ENCODE assay signal across 10 cellular contexts in the genomic region with DNA sequence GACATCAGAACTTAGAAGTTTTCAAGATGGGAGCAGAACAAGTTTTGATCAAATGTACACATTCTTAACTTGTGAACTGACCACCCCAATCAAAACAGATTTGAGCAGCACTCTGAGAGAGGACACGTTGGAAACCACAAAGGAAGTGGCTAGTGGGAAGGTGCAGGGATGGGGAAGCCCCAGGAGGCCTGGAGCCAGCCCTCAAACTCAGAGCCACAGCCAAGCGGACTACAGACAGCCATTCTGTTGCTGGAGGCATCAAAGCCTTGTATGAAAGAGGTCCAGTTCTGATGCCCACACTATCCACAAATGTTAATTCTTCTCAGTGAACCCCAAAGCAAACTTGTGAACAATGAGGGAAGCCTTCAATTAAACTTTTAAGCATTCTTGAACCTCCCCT.
DNase-seq lines count a peak whose midpoint lies in the region; ATAC-seq and TF ChIP-seq lines count a peak whose summit lies in the region.
"Had no signal": no experiment of that assay in that cellular context is flagged by ENCODE, and none has a peak within 500 bp of the region (broad histone marks: within the 10 kb centered on the region; RNA-seq: fewer than 3 reads in every experiment).

No MANE protein-coding gene starts in this region.

- DNase-seq in NCI-H510A treated with DMSO at 0.1 percent for 48 hours (lab: John Stamatoyannopoulos, UW), result peak; percentile 23
- no peak for DNase-seq in NCI-H510A (lab: John Stamatoyannopoulos, UW)
- DNase-seq in IMR-90, result peak; percentile 41
- DNase-seq in activated CD8-positive, alpha-beta T cell treated with anti-CD3 and anti-CD28 coated beads, Interleukin-2, amount 10 ng/mL, durations not matched to agents 7 days and 5 days, result peak; percentile 68
- DNase-seq in non-pigmented ciliary epithelial cell (ENCODE audit: low read depth), result peak; percentile 15
- no peak for DNase-seq in AG08395 (ENCODE audit: low spot score)
- no peak for DNase-seq in COLO668 (lab: John Stamatoyannopoulos, UW; ENCODE audit: unreplicated experiment)
- DNase-seq: NCI-H524 treated with DMSO at 0.1 percent for 48 hours had no signal

- ATAC-seq in IMR-90 (ENCODE audit: low read depth) (peak; percentile 46; the same call in 1 of the 2 replicates), HG02642 (IDR thresholded peaks at IDR 0.05; ENCODE audit: poor library complexity, unreplicated experiment) (no peak)
- ATAC-seq in activated CD8-positive, alpha-beta T cell treated with anti-CD3 and anti-CD28 coated beads, Interleukin-2, amount 10 ng/mL, durations not matched to agents 7 days and 5 days, result peak; percentile 47

- no peak overlapping the region for H2BK20ac ChIP-seq in IMR-90 (ENCODE audit: low read depth, low read length)

- H3K4me1 ChIP-seq in IMR-90 (ENCODE audit: control insufficient read depth, insufficient read depth, low read length), result no peaks in the 10 kb centered on the region

- no peak overlapping the region for H4K91ac ChIP-seq in IMR-90 (ENCODE audit: insufficient read depth, low read depth, low read length)

- no peak overlapping the region for H3K14ac ChIP-seq in IMR-90 (replicated peaks; ENCODE audit: low read depth, low read length)

- no peak overlapping the region for H3K4me3 Mint-ChIP-seq in activated CD8-positive, alpha-beta T cell treated with anti-CD3 and anti-CD28 coated beads, Interleukin-2, amount 10 ng/mL, durations not matched to agents 7 days and 5 days

- peaks cover 15% of the 10 kb centered on the region for H3K27me3 Mint-ChIP-seq in activated CD8-positive, alpha-beta T cell treated with anti-CD3 and anti-CD28 coated beads, Interleukin-2, amount 10 ng/mL, durations not matched to agents 7 days and 5 days (ENCODE audit: low read depth)

- H3K36me3 Mint-ChIP-seq in activated CD8-positive, alpha-beta T cell treated with anti-CD3 and anti-CD28 coated beads, Interleukin-2, amount 10 ng/mL, durations not matched to agents 7 days and 5 days (ENCODE audit: low read depth), result no peaks in the 10 kb centered on the region

- no peak overlapping the region for H3K4ac ChIP-seq in IMR-90 (ENCODE audit: low read depth, low read length)

- no peaks in the 10 kb centered on the region for H4K20me1 ChIP-seq in IMR-90 (ENCODE audit: insufficient read depth, low read length)

- CTCF ChIA-PET in IMR-90 (lab: Yijun Ruan, JAX), result no interaction called here
- CTCF ChIA-PET in activated CD8-positive, alpha-beta T cell treated with anti-CD3 and anti-CD28 coated beads, Interleukin-2, amount 10 ng/mL, durations not matched to agents 7 days and 5 days (lab: Charles Lee), result no interaction called here

- no peak for TF ChIP-seq RAD21 in IMR-90 (IDR thresholded peaks at IDR 0.05; ENCODE audit: low read length)

- WGBS in IMR-90 (ENCODE audit: extremely low coverage in 2 of 2, insufficient read length in 1 of 2), 2 experiments, result no CpG with 5 or more reads among the region's 2 CpGs

- no peak overlapping the region for H2BK120ac ChIP-seq in IMR-90 (ENCODE audit: low read depth, low read length)

- BruUV-seq in IMR-90 (replicated peaks; lab: Mats Ljungman, UMichigan), result no TSS peak

- H3K27me3 ChIP-seq in IMR-90 (ENCODE audit: control insufficient read depth, insufficient read depth, low read length), result peaks cover 49% of the 10 kb centered on the region

- H3K4me1 Mint-ChIP-seq in activated CD8-positive, alpha-beta T cell treated with anti-CD3 and anti-CD28 coated beads, Interleukin-2, amount 10 ng/mL, durations not matched to agents 7 days and 5 days (ENCODE audit: low read depth), result peaks cover 52% of the 10 kb centered on the region

- no peak overlapping the region for H2AK5ac ChIP-seq in IMR-90 (ENCODE audit: low read depth, low read length)

- POLR2A ChIA-PET in IMR-90 (lab: Charles Lee; ENCODE audit: unreplicated experiment), result no interaction called here
- POLR2A ChIA-PET in activated CD8-positive, alpha-beta T cell treated with anti-CD3 and anti-CD28 coated beads, Interleukin-2, amount 10 ng/mL, durations not matched to agents 7 days and 5 days (lab: Charles Lee), result no interaction called here

- no peak overlapping the region for H4K5ac ChIP-seq in IMR-90 (ENCODE audit: low read depth, low read length)

- dilution Hi-C loops in IMR-90 (cut with HindIII; ENCODE audit: low sequenced_read_pairs, unreplicated experiment), result no loop called here

- in situ Hi-C loops in IMR-90 (cut with MboI; ENCODE audit: low sequenced_read_pairs), result no loop called here

- H2AK9ac ChIP-seq in IMR-90 (replicated peaks; ENCODE audit: low read depth, low read length, poor library complexity), result no peak overlapping the region

- no peak overlapping the region for H3K4me2 ChIP-seq in IMR-90 (ENCODE audit: low read depth, low read length)

- H3K18ac ChIP-seq in IMR-90 (ENCODE audit: low read depth, low read length), result no peak overlapping the region

- intact Hi-C loops in IMR-90 (cut with micrococcal nuclease), result no loop called here

- H3K9me3 Mint-ChIP-seq in activated CD8-positive, alpha-beta T cell treated with anti-CD3 and anti-CD28 coated beads, Interleukin-2, amount 10 ng/mL, durations not matched to agents 7 days and 5 days (ENCODE audit: insufficient read depth), result no peaks in the 10 kb centered on the region

- no peak for TF ChIP-seq POLR2A in IMR-90 (IDR thresholded peaks at IDR 0.05; ENCODE audit: low read depth, low read length)

- H3K9me3 ChIP-seq in IMR-90 (ENCODE audit: control insufficient read depth, insufficient read depth, low read length), result no peaks in the 10 kb centered on the region

- H3K23ac ChIP-seq in IMR-90 (ENCODE audit: low read depth, low read length), result no peak overlapping the region

- no peak overlapping the region for H4K8ac ChIP-seq in IMR-90 (ENCODE audit: low read depth in 2 of 2, low read length in 2 of 2)

- no peak overlapping the region for H2AFZ ChIP-seq in IMR-90 (replicated peaks; ENCODE audit: low read length, poor library complexity)

- H3K79me1 ChIP-seq in IMR-90 (ENCODE audit: low read depth in 1 of 2, low read length in 2 of 2), result no peaks in the 10 kb centered on the region

- H3K4me3 ChIP-seq in IMR-90 (ENCODE audit: insufficient read depth, low read depth, low read length), result no peak overlapping the region

- H3K27ac ChIP-seq in IMR-90 (ENCODE audit: insufficient read depth, low read length), result no peak overlapping the region
- H3K27ac ChIP-seq: epithelial cell of prostate had no signal

- no peaks in the 10 kb centered on the region for H3K9me1 ChIP-seq in IMR-90 (ENCODE audit: insufficient read depth, low read length)

- H3K36me3 ChIP-seq in IMR-90 (ENCODE audit: control insufficient read depth, insufficient read depth, low read length), result no peaks in the 10 kb centered on the region

- no peak overlapping the region for H3K9ac ChIP-seq in IMR-90 (ENCODE audit: low read depth, low read length)

- no peak overlapping the region for H3K56ac ChIP-seq in IMR-90 (ENCODE audit: extremely low read depth, insufficient read depth, low read length)

- H2BK15ac ChIP-seq in IMR-90 (ENCODE audit: low read depth, low read length), result no peak overlapping the region

- TF ChIP-seq CTCF in IMR-90 (conservative IDR thresholded peaks at IDR 0.05; ENCODE audit: low read depth, low read length), result no peak

- H3K27ac Mint-ChIP-seq in activated CD8-positive, alpha-beta T cell treated with anti-CD3 and anti-CD28 coated beads, Interleukin-2, amount 10 ng/mL, durations not matched to agents 7 days and 5 days, result no peak overlapping the region

- H2BK5ac ChIP-seq in IMR-90 (ENCODE audit: low read depth, low read length, poor library complexity, severe bottlenecking), result no peak overlapping the region

TF ChIP-seq in IMR-90, 13 proteins besides CTCF, POLR2A, EP300 and RAD21:
- TF ChIP-seq MAFK (IDR thresholded peaks at IDR 0.05; ENCODE audit: low read depth, low read length), result no peak
- no peak for TF ChIP-seq BHLHE40 (IDR thresholded peaks at IDR 0.05; ENCODE audit: low read depth, low read length)
- TF ChIP-seq, protein P1, sequence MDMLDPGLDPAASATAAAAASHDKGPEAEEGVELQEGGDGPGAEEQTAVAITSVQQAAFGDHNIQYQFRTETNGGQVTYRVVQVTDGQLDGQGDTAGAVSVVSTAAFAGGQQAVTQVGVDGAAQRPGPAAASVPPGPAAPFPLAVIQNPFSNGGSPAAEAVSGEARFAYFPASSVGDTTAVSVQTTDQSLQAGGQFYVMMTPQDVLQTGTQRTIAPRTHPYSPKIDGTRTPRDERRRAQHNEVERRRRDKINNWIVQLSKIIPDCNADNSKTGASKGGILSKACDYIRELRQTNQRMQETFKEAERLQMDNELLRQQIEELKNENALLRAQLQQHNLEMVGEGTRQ (IDR thresholded peaks at IDR 0.05; ENCODE audit: low read depth, low read length), result no peak
- TF ChIP-seq SMC3 (IDR thresholded peaks at IDR 0.05; ENCODE audit: low read depth, low read length), result no peak
- TF ChIP-seq MXI1 (IDR thresholded peaks at IDR 0.05; ENCODE audit: borderline replicate concordance, low read depth, low read length), result no peak
- TF ChIP-seq CHD1 (IDR thresholded peaks at IDR 0.05; ENCODE audit: low read depth, low read length), result no peak
- no peak for TF ChIP-seq RFX5 (IDR thresholded peaks at IDR 0.05; ENCODE audit: low read depth, low read length)
- no peak for TF ChIP-seq MAZ (IDR thresholded peaks at IDR 0.05; ENCODE audit: borderline replicate concordance, low read depth, low read length)
- TF ChIP-seq FOS (IDR thresholded peaks at IDR 0.05; ENCODE audit: low read depth, low read length), result no peak
- no peak for TF ChIP-seq RCOR1 (IDR thresholded peaks at IDR 0.05; ENCODE audit: insufficient replicate concordance, low read length)
- no peak for TF ChIP-seq CEBPB (IDR thresholded peaks at IDR 0.05; ENCODE audit: low read depth, low read length)
- TF ChIP-seq, protein P2, sequence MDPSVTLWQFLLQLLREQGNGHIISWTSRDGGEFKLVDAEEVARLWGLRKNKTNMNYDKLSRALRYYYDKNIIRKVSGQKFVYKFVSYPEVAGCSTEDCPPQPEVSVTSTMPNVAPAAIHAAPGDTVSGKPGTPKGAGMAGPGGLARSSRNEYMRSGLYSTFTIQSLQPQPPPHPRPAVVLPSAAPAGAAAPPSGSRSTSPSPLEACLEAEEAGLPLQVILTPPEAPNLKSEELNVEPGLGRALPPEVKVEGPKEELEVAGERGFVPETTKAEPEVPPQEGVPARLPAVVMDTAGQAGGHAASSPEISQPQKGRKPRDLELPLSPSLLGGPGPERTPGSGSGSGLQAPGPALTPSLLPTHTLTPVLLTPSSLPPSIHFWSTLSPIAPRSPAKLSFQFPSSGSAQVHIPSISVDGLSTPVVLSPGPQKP (IDR thresholded peaks at IDR 0.05; ENCODE audit: borderline replicate concordance, low read depth, low read length), result no peak

Comparison
In these comparisons a context has a peak if more than half of its experiments do, and no peak if none do; other contexts are left out.
1. DNase-seq: peak in NCI-H510A treated with DMSO at 0.1 percent for 48 hours (single experiment), IMR-90 (single experiment), activated CD8-positive, alpha-beta T cell treated with anti-CD3 and anti-CD28 coated beads, Interleukin-2, amount 10 ng/mL, durations not matched to agents 7 days and 5 days (single experiment) and non-pigmented ciliary epithelial cell (single experiment); none in NCI-H510A (single experiment), AG08395 (single experiment) and COLO668 (single experiment).